ENCODE assay signal across 21 cellular contexts in the genomic region with DNA sequence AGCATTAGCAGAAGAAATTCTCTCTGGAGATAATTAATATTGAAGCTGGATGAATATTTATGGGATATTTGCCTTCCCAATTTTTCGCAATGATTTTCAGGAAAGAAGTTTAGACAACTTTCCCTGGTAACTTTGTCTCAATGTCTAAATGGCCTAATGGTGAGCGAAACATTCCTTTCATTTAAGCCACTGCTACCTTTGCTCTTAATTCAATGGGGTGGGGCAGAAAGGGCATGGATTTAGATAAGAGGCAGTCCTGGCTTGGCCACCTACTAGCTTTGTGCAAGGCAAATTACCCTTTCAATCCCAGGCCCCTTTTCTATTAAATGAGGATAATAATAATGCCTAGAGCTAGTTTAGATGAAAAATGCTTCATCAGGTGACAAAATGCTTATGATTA.
"Had no signal": no experiment of that assay in that cellular context is flagged by ENCODE, and none has a peak within 500 bp of the region (broad histone marks: within the 10 kb centered on the region; RNA-seq: fewer than 3 reads in every experiment).

No MANE protein-coding gene starts in this region.

- H3K36me3 ChIP-seq: cardiac muscle cell, left lung, pancreas, sigmoid colon, tibial nerve had no signal

- H3K27me3 Mint-ChIP-seq: activated B cell treated with CpG ODN at 0.5 μM for 24 hours; activated CD4-positive, alpha-beta memory T cell treated with anti-CD3 and anti-CD28 coated beads for 36 hours; activated naive CD8-positive, alpha-beta T cell treated with anti-CD3 and anti-CD28 coated beads for 36 hours; activated T-helper 17 cell treated with anti-CD3 and anti-CD28 coated beads, Interleukin-2, amount 50 U/mL, for 72 hours; naive thymus-derived CD8-positive, alpha-beta T cell; T-cell had no signal

- H3K36me3 Mint-ChIP-seq: activated CD4-positive, alpha-beta memory T cell treated with anti-CD3 and anti-CD28 coated beads for 36 hours; activated naive CD8-positive, alpha-beta T cell treated with anti-CD3 and anti-CD28 coated beads for 36 hours; T-cell had no signal

- H3K4me3 ChIP-seq: cardiac muscle cell, left lung, pancreas, sigmoid colon, tibial nerve had no signal

- DNase-seq: activated B cell treated with CpG ODN at 0.5 μM for 24 hours; activated CD4-positive, alpha-beta memory T cell treated with anti-CD3 and anti-CD28 coated beads for 36 hours; activated CD4-positive, alpha-beta T cell treated with anti-CD3 and anti-CD28 coated beads for 4 hours; activated naive CD4-positive, alpha-beta T cell; activated naive CD8-positive, alpha-beta T cell treated with anti-CD3 and anti-CD28 coated beads for 36 hours; activated T-cell treated with anti-CD3 and anti-CD28 coated beads, Interleukin-2, amount 50 U/mL, for 1 hour; amniotic stem cell; foreskin keratinocyte; hypothalamus; left lung; mammary epithelial cell; naive thymus-derived CD8-positive, alpha-beta T cell; pancreas; sigmoid colon; stimulated activated CD4-positive, alpha-beta T cell treated with anti-CD3 and anti-CD28 coated beads, Interleukin-2, amount 100 ng/mL, for 24 hours; stimulated activated naive CD8-positive, alpha-beta T cell treated with anti-CD3 and anti-CD28 coated beads, Interleukin-15, Interleukin-2, amounts not matched to agents 100 U/mL and 50 U/mL, for 24 hours; T-cell; T-helper 9 cell had no signal

- H3K9me3 Mint-ChIP-seq: activated B cell treated with CpG ODN at 0.5 μM for 24 hours; activated CD4-positive, alpha-beta memory T cell treated with anti-CD3 and anti-CD28 coated beads for 36 hours; activated T-helper 17 cell treated with anti-CD3 and anti-CD28 coated beads, Interleukin-2, amount 50 U/mL, for 72 hours; naive thymus-derived CD8-positive, alpha-beta T cell; T-cell had no signal

- H3K27ac ChIP-seq: cardiac muscle cell, foreskin keratinocyte, pancreas, sigmoid colon, tibial nerve had no signal

- H3K27me3 ChIP-seq: cardiac muscle cell, foreskin keratinocyte, left lung, pancreas, sigmoid colon, tibial nerve had no signal

- H3K4me1 ChIP-seq: sigmoid colon, tibial nerve had no signal

- H3K27ac Mint-ChIP-seq: activated B cell treated with CpG ODN at 0.5 μM for 24 hours; activated CD4-positive, alpha-beta memory T cell treated with anti-CD3 and anti-CD28 coated beads for 36 hours; activated naive CD8-positive, alpha-beta T cell treated with anti-CD3 and anti-CD28 coated beads for 36 hours; activated T-helper 17 cell treated with anti-CD3 and anti-CD28 coated beads, Interleukin-2, amount 50 U/mL, for 72 hours; naive thymus-derived CD8-positive, alpha-beta T cell; T-cell had no signal

- H3K9me3 ChIP-seq: left lung, pancreas, sigmoid colon, tibial nerve had no signal

- ATAC-seq: activated T-helper 17 cell treated with anti-CD3 and anti-CD28 coated beads, Interleukin-2, amount 50 U/mL, for 72 hours; foreskin keratinocyte; left lung; naive thymus-derived CD8-positive, alpha-beta T cell; stimulated activated naive CD8-positive, alpha-beta T cell treated with anti-CD3 and anti-CD28 coated beads, Interleukin-15, Interleukin-2, amounts not matched to agents 100 U/mL and 50 U/mL, for 24 hours; T-cell had no signal

- H3K4me3 Mint-ChIP-seq: activated B cell treated with CpG ODN at 0.5 μM for 24 hours; activated CD4-positive, alpha-beta memory T cell treated with anti-CD3 and anti-CD28 coated beads for 36 hours; activated naive CD8-positive, alpha-beta T cell treated with anti-CD3 and anti-CD28 coated beads for 36 hours; activated T-helper 17 cell treated with anti-CD3 and anti-CD28 coated beads, Interleukin-2, amount 50 U/mL, for 72 hours; naive thymus-derived CD8-positive, alpha-beta T cell; T-cell had no signal
